In the genomic region with DNA sequence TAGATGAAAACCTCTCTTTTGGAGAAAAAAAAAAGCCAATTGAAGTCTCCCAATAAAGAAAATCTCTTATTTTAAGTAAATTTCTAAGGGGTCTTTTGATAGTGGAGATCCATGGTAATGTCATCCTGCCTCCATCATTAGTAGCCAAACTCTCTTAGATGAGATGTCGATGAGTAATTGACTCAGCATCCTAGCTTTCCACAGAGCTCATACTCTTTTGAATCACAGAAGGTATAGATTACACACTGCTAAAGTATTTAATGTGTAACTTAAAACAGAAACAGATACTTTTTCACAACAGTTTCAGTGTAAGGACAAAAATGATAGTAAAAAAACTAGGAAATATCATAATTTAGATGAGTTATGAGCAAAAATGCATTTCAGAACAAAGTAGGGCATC, we compare ENCODE assay signal across 23 cellular contexts. TPM values are rescaled to one million over a fixed set of nuclear protein-coding genes. Genes with fewer than 3 reads are reported as not detected.
DNase-seq lines count a peak whose midpoint lies in the region; ATAC-seq and TF ChIP-seq lines count a peak whose summit lies in the region.
"Had no signal": no experiment of that assay in that cellular context is flagged by ENCODE, and none has a peak within 500 bp of the region (broad histone marks: within the 10 kb centered on the region; RNA-seq: fewer than 3 reads in every experiment).

No MANE protein-coding gene starts in this region.

- no peaks in the 10 kb centered on the region for H3K9me3 ChIP-seq in aorta (ENCODE audit: control insufficient read depth, low read length)
- H3K9me3 ChIP-seq: body of pancreas, Caco-2, SJSA1 had no signal

- no peak for TF ChIP-seq CTCF in AG10803 (conservative IDR thresholded peaks at IDR 0.05; ENCODE audit: low read length)

- peak; percentile 80 for DNase-seq in AG10803 (ENCODE audit: low read depth)
- DNase-seq in NCI-H226 = peak; percentile 63
- DNase-seq in dedifferentiated amniotic fluid mesenchymal stem cell (ENCODE audit: extremely low spot score) = peak; percentile 74
- peak; percentile 69 for DNase-seq in kidney glomerular epithelial cell (lab: John Stamatoyannopoulos, UW)
- DNase-seq in aorta = no peak
- DNase-seq in DMS53 (lab: John Stamatoyannopoulos, UW) = no peak
- no peak for DNase-seq in NCI-H1048 (lab: John Stamatoyannopoulos, UW)
- DNase-seq: activated CD4-positive, alpha-beta T cell treated with anti-CD3 and anti-CD28 coated beads for 4 hours; activated CD8-positive, alpha-beta memory T cell treated with anti-CD3 and anti-CD28 coated beads, Interleukin-2, amount 50 U/mL, for 4 hours; activated naive CD4-positive, alpha-beta T cell; AML-193; body of pancreas; Caco-2; GDM1; NCI-H2081; NCI-H524 treated with DMSO at 0.1 percent for 48 hours; nucleus accumbens; stimulated activated CD4-positive, alpha-beta T cell treated with anti-CD3 and anti-CD28 coated beads, Interleukin-2, amount 100 ng/mL, for 48 hours; substantia nigra had no signal

- 88% methylated on average over 1 of the region's 1 CpG for WGBS in aorta, 2 donors

- no peaks in the 10 kb centered on the region for H3K36me3 ChIP-seq in aorta (ENCODE audit: control insufficient read depth in 1 of 2, insufficient read depth in 2 of 2, low read length in 1 of 2)
- H3K36me3 ChIP-seq: SJSA1 had no signal

- no peak overlapping the region for H3K4me3 ChIP-seq in AG10803 (ENCODE audit: low read length)
- no peak overlapping the region for H3K4me3 ChIP-seq in aorta (ENCODE audit: low read length in 2 of 2)
- H3K4me3 ChIP-seq: body of pancreas, SJSA1 had no signal

- H3K27me3 ChIP-seq in aorta (ENCODE audit: control insufficient read depth in 1 of 2, insufficient read depth in 2 of 2, low read length in 1 of 2) = no peaks in the 10 kb centered on the region
- H3K27me3 ChIP-seq: body of pancreas, SJSA1 had no signal

- H3K4me1 ChIP-seq in aorta (ENCODE audit: control insufficient read depth in 1 of 2, insufficient read depth in 2 of 2, low read length in 2 of 2) = no peaks in the 10 kb centered on the region
- H3K4me1 ChIP-seq: body of pancreas, Caco-2, SJSA1 had no signal

- no peak overlapping the region for H3K27ac ChIP-seq in aorta (ENCODE audit: low read depth in 1 of 2, low read length in 2 of 2)
- H3K27ac ChIP-seq: body of pancreas, SJSA1 had no signal

- ATAC-seq in GM21381 (IDR thresholded peaks at IDR 0.05; ENCODE audit: unreplicated experiment) (no peak), aorta (ENCODE audit: low FRiP score) (no peak)
- ATAC-seq: body of pancreas, sciatic nerve had no signal

- intact Hi-C loops in aorta (cut with DNase I) = no loop called here

RNA-seq across cellular contexts. Expression of a gene that starts 19.4 kb away (rescaled TPM):
- 10 to 100 TPM; 17.9 to 25.5 TPM for total RNA-seq in aorta
- polyA plus RNA-seq in aorta = 1 to 10 TPM; 3.7 to 5.3 TPM
- polyA plus RNA-seq: IgD-negative memory B cell had no signal

Comparison
In these comparisons a context has a peak if more than half of its experiments do, and no peak if none do; other contexts are left out.
1. DNase-seq: peak in AG10803 (single experiment), NCI-H226 (single experiment), dedifferentiated amniotic fluid mesenchymal stem cell (single experiment) and kidney glomerular epithelial cell (single experiment); none in aorta (0 of 2), DMS53 (single experiment) and NCI-H1048 (single experiment).